1 cellular context compared by ENCODE assay signal in the genomic region with DNA sequence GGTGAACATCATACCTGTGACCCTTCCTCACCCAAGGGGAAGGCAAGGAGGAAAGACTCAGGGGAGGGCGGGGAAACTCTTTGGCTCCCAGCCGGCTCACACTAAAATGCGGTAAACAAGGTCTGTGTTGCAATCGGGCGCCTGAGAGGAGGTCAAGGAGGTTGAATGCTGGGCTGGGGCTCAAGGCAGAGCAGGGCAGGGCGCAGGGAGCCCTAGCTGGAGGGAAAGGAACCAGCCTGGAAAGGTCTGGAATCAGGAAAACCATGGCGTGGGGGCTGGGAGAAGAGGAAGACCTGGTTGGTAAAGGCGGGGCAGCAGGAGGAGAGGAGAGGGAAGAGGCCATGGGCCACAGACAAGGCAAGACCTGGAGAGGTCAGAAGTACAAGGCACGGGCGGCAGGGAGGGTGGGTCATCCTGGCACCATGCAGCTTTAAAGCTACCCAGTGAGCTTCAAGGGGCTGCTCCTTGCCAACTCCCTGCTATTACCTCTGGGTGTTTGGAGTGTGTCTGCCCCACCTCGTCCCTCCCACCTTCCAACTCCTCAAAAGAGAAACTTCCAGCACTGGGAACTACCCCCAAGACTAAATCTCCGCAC.
A peak's percentile ranks its signal among the peaks of the same experiment; 100 is the strongest.
TF ChIP-seq lines count a peak whose summit lies in the region.

No MANE protein-coding gene starts in this region.

TF ChIP-seq in HepG2, 621 proteins besides CTCF, POLR2A, EP300 and RAD21 (continued from another document and continues in another):
- TF ChIP-seq, protein P1, sequence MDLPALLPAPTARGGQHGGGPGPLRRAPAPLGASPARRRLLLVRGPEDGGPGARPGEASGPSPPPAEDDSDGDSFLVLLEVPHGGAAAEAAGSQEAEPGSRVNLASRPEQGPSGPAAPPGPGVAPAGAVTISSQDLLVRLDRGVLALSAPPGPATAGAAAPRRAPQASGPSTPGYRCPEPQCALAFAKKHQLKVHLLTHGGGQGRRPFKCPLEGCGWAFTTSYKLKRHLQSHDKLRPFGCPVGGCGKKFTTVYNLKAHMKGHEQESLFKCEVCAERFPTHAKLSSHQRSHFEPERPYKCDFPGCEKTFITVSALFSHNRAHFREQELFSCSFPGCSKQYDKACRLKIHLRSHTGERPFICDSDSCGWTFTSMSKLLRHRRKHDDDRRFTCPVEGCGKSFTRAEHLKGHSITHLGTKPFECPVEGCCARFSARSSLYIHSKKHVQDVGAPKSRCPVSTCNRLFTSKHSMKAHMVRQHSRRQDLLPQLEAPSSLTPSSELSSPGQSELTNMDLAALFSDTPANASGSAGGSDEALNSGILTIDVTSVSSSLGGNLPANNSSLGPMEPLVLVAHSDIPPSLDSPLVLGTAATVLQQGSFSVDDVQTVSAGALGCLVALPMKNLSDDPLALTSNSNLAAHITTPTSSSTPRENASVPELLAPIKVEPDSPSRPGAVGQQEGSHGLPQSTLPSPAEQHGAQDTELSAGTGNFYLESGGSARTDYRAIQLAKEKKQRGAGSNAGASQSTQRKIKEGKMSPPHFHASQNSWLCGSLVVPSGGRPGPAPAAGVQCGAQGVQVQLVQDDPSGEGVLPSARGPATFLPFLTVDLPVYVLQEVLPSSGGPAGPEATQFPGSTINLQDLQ (CRISPR knock-in tag; IDR thresholded peaks at IDR 0.05): no peak
- TF ChIP-seq ZNF75D (CRISPR knock-in tag; IDR thresholded peaks at IDR 0.05; ENCODE audit: borderline replicate concordance) (no peak), KLF11 (CRISPR knock-in tag; IDR thresholded peaks at IDR 0.05) (no peak), KDM5A (IDR thresholded peaks at IDR 0.05; ENCODE audit: borderline replicate concordance, low read length) (no peak), RARA (CRISPR knock-in tag; IDR thresholded peaks at IDR 0.05) (peak; percentile 99), ATRX (CRISPR knock-in tag; IDR thresholded peaks at IDR 0.05; ENCODE audit: borderline replicate concordance) (no peak), ZNF552 (CRISPR knock-in tag; IDR thresholded peaks at IDR 0.05; ENCODE audit: borderline replicate concordance) (no peak), RNF219 (CRISPR knock-in tag; IDR thresholded peaks at IDR 0.05) (no peak), ZBTB2 (CRISPR knock-in tag; IDR thresholded peaks at IDR 0.05; ENCODE audit: low read depth) (no peak), DR1 (CRISPR knock-in tag; IDR thresholded peaks at IDR 0.05) (no peak), TRIM24 (CRISPR knock-in tag; IDR thresholded peaks at IDR 0.05) (no peak), MAFG (CRISPR knock-in tag; IDR thresholded peaks at IDR 0.05) (no peak), ZIK1 (CRISPR knock-in tag; IDR thresholded peaks at IDR 0.05; ENCODE audit: borderline replicate concordance, low read depth) (no peak), ZNF33B (CRISPR knock-in tag; IDR thresholded peaks at IDR 0.05) (no peak), KLF13 (CRISPR knock-in tag; IDR thresholded peaks at IDR 0.05) (no peak), PCBP1 (IDR thresholded peaks at IDR 0.05; ENCODE audit: borderline replicate concordance, low read depth, low read length) (no peak), ZNF264 (CRISPR knock-in tag; IDR thresholded peaks at IDR 0.05) (no peak), SNRNP70 (IDR thresholded peaks at IDR 0.05; ENCODE audit: low read depth, low read length) (no peak), TEAD3 (CRISPR knock-in tag; optimal IDR thresholded peaks at IDR 0.05; ENCODE audit: borderline replicate concordance) (no peak), RNF2 (conservative IDR thresholded peaks at IDR 0.05; ENCODE audit: low read depth) (no peak), ZNF33A (CRISPR knock-in tag; IDR thresholded peaks at IDR 0.05; ENCODE audit: borderline replicate concordance) (no peak), PHF8 (CRISPR knock-in tag; IDR thresholded peaks at IDR 0.05) (no peak), ZNF232 (CRISPR knock-in tag; IDR thresholded peaks at IDR 0.05; ENCODE audit: borderline replicate concordance) (no peak), ZNF496 (CRISPR knock-in tag; IDR thresholded peaks at IDR 0.05; ENCODE audit: insufficient replicate concordance) (no peak), ZNF468 (CRISPR knock-in tag; IDR thresholded peaks at IDR 0.05) (no peak), ZBTB43 (CRISPR knock-in tag; conservative IDR thresholded peaks at IDR 0.05) (no peak), FOXA3 (CRISPR knock-in tag; IDR thresholded peaks at IDR 0.05) (peak; percentile 93), GPN1 (CRISPR knock-in tag; IDR thresholded peaks at IDR 0.05; ENCODE audit: borderline replicate concordance) (no peak), ZSCAN22 (CRISPR knock-in tag; IDR thresholded peaks at IDR 0.05) (no peak)
- TF ChIP-seq, protein P2, sequence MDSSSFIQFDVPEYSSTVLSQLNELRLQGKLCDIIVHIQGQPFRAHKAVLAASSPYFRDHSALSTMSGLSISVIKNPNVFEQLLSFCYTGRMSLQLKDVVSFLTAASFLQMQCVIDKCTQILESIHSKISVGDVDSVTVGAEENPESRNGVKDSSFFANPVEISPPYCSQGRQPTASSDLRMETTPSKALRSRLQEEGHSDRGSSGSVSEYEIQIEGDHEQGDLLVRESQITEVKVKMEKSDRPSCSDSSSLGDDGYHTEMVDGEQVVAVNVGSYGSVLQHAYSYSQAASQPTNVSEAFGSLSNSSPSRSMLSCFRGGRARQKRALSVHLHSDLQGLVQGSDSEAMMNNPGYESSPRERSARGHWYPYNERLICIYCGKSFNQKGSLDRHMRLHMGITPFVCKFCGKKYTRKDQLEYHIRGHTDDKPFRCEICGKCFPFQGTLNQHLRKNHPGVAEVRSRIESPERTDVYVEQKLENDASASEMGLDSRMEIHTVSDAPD (CRISPR knock-in tag; IDR thresholded peaks at IDR 0.05): no peak
- TF ChIP-seq, protein P3, sequence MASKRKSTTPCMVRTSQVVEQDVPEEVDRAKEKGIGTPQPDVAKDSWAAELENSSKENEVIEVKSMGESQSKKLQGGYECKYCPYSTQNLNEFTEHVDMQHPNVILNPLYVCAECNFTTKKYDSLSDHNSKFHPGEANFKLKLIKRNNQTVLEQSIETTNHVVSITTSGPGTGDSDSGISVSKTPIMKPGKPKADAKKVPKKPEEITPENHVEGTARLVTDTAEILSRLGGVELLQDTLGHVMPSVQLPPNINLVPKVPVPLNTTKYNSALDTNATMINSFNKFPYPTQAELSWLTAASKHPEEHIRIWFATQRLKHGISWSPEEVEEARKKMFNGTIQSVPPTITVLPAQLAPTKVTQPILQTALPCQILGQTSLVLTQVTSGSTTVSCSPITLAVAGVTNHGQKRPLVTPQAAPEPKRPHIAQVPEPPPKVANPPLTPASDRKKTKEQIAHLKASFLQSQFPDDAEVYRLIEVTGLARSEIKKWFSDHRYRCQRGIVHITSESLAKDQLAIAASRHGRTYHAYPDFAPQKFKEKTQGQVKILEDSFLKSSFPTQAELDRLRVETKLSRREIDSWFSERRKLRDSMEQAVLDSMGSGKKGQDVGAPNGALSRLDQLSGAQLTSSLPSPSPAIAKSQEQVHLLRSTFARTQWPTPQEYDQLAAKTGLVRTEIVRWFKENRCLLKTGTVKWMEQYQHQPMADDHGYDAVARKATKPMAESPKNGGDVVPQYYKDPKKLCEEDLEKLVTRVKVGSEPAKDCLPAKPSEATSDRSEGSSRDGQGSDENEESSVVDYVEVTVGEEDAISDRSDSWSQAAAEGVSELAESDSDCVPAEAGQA (IDR thresholded peaks at IDR 0.05; ENCODE audit: low read depth): no peak
- TF ChIP-seq, protein P3 (CRISPR knock-in tag; IDR thresholded peaks at IDR 0.05; ENCODE audit: borderline replicate concordance): no peak
- TF ChIP-seq, protein P4, sequence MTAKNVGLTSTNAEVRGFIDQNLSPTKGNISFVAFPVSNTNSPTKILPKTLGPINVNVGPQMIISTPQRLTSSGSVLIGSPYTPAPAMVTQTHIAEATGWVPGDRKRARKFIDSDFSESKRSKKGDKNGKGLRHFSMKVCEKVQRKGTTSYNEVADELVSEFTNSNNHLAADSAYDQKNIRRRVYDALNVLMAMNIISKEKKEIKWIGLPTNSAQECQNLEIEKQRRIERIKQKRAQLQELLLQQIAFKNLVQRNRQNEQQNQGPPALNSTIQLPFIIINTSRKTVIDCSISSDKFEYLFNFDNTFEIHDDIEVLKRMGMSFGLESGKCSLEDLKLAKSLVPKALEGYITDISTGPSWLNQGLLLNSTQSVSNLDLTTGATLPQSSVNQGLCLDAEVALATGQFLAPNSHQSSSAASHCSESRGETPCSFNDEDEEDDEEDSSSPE (CRISPR knock-in tag; IDR thresholded peaks at IDR 0.05): no peak
- TF ChIP-seq, protein P5, sequence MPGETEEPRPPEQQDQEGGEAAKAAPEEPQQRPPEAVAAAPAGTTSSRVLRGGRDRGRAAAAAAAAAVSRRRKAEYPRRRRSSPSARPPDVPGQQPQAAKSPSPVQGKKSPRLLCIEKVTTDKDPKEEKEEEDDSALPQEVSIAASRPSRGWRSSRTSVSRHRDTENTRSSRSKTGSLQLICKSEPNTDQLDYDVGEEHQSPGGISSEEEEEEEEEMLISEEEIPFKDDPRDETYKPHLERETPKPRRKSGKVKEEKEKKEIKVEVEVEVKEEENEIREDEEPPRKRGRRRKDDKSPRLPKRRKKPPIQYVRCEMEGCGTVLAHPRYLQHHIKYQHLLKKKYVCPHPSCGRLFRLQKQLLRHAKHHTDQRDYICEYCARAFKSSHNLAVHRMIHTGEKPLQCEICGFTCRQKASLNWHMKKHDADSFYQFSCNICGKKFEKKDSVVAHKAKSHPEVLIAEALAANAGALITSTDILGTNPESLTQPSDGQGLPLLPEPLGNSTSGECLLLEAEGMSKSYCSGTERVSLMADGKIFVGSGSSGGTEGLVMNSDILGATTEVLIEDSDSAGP (CRISPR knock-in tag; IDR thresholded peaks at IDR 0.05; ENCODE audit: borderline replicate concordance): peak; percentile 86
- TF ChIP-seq, protein P6, sequence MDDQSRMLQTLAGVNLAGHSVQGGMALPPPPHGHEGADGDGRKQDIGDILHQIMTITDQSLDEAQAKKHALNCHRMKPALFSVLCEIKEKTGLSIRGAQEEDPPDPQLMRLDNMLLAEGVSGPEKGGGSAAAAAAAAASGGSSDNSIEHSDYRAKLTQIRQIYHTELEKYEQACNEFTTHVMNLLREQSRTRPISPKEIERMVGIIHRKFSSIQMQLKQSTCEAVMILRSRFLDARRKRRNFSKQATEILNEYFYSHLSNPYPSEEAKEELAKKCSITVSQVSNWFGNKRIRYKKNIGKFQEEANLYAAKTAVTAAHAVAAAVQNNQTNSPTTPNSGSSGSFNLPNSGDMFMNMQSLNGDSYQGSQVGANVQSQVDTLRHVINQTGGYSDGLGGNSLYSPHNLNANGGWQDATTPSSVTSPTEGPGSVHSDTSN (CRISPR knock-in tag; IDR thresholded peaks at IDR 0.05; ENCODE audit: borderline replicate concordance): no peak
- TF ChIP-seq, protein P7, sequence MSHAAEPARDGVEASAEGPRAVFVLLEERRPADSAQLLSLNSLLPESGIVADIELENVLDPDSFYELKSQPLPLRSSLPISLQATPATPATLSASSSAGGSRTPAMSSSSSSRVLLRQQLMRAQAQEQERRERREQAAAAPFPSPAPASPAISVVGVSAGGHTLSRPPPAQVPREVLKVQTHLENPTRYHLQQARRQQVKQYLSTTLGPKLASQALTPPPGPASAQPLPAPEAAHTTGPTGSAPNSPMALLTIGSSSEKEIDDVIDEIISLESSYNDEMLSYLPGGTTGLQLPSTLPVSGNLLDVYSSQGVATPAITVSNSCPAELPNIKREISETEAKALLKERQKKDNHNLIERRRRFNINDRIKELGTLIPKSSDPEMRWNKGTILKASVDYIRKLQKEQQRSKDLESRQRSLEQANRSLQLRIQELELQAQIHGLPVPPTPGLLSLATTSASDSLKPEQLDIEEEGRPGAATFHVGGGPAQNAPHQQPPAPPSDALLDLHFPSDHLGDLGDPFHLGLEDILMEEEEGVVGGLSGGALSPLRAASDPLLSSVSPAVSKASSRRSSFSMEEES (CRISPR knock-in tag; IDR thresholded peaks at IDR 0.05): peak; percentile 55; the same call in 1 of the 2 replicates
